Comparison of ENCODE assay signal across 10 cellular contexts in the genomic region with DNA sequence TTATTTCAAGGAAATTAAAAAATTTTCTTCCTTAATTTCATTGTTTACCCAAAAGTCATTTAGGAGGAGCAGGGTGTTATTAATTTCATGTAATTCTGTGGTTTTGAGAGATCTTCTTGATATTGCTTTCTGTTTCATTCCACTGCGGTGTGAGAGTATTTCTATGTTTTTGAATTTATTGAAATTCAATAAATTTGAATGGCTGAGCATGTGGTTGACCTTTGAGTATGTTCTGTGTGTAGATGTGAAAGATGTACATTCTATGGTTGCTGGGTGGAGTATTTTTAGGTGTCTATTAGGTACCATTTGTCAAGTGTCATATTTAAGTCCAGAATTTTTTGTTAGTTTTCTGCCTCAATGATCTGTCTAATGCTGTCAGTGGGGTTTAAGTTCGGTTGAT.
"Had no signal": no experiment of that assay in that cellular context is flagged by ENCODE, and none has a peak within 500 bp of the region (broad histone marks: within the 10 kb centered on the region; RNA-seq: fewer than 3 reads in every experiment).

No MANE protein-coding gene starts in this region.

- H3K36me3 ChIP-seq: HAP-1 had no signal

- H3K9ac ChIP-seq: GM23248 had no signal

- H3K4me1 ChIP-seq: HAP-1 had no signal

- DNase-seq: GM23248, GOT3, H7, HFFc6, IMR-90, KG1 had no signal

- ATAC-seq: HCT116, K562 had no signal

- H2AFZ ChIP-seq: GM23248 had no signal

- H3K4me3 ChIP-seq: GM23248, HAP-1, K562 had no signal

- H3K9me3 ChIP-seq: HAP-1 had no signal

- H3K27ac ChIP-seq: GM23248, HL-60 had no signal
